In the genomic region with DNA sequence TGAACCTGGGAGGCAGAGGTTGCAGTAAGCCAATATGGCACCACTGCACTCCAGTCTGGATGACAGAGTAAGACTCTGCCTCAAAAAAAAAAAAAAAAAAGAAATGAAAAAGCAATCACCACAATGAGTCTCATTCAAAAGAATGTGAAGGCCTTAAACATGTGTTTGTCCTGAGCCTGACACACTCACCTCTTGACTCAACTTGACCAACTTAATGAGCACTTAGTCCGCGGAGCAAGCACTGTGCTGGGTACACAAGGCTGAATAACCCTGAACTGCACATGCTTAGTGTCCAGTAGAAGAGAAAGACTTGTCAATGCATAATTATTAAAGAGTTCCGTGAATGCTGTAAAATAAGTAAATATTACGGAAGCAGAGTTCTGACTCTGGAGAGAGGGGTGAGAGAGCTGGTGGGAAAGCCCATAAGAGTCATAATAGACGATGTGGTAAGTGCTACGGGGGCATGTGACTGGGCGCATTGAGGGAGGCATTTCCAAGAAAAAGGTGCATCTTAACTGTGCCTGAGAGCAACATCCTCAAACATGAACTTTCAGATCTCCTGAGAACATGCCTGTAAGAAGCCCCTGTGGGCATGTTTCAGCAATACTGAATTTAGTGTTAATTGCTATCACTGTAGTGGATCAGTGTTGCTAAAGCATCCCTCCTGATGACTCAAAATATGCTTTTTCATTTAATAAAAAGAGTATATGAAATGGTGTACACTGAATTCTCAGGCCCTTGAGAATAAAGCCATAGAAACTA, we compare ENCODE assay signal across 10 cellular contexts. TPM values are rescaled to one million over a fixed set of nuclear protein-coding genes. Genes with fewer than 3 reads are reported as not detected.
DNase-seq lines count a peak whose midpoint lies in the region; ATAC-seq and TF ChIP-seq lines count a peak whose summit lies in the region.
"Had no signal": no experiment of that assay in that cellular context is flagged by ENCODE, and none has a peak within 500 bp of the region (broad histone marks: within the 10 kb centered on the region; RNA-seq: fewer than 3 reads in every experiment).

No MANE protein-coding gene starts in this region.

- H3K4me1 Mint-ChIP-seq in activated CD8-positive, alpha-beta T cell treated with anti-CD3 and anti-CD28 coated beads for 36 hours (ENCODE audit: low read depth): peaks cover 41% of the 10 kb centered on the region
- H3K4me1 Mint-ChIP-seq in naive thymus-derived CD8-positive, alpha-beta T cell: peaks cover 0 to 20% (median 3%) of the 10 kb centered on the region in 4 donors

- peaks cover 1% of the 10 kb centered on the region for H3K27me3 Mint-ChIP-seq in activated CD8-positive, alpha-beta T cell treated with anti-CD3 and anti-CD28 coated beads for 36 hours
- H3K27me3 Mint-ChIP-seq in naive thymus-derived CD8-positive, alpha-beta T cell: no peaks in the 10 kb centered on the region

- ATAC-seq in GM19035 (IDR thresholded peaks at IDR 0.05; ENCODE audit: unreplicated experiment) (peak; percentile 44), HG02938 (IDR thresholded peaks at IDR 0.05; ENCODE audit: unreplicated experiment) (peak; percentile 41)
- peak; percentile 80 for ATAC-seq in activated CD8-positive, alpha-beta T cell treated with anti-CD3 and anti-CD28 coated beads for 36 hours
- no peak for ATAC-seq in naive thymus-derived CD8-positive, alpha-beta T cell

- DNase-seq in GM12864 (ENCODE audit: low read depth) (peak; percentile 61), NCI-H1436 (lab: John Stamatoyannopoulos, UW) (no peak), WERI-Rb-1 (no peak), A673 (ENCODE audit: low spot score) (no peak)
- DNase-seq in activated CD8-positive, alpha-beta T cell treated with anti-CD3 and anti-CD28 coated beads for 36 hours: peak; percentile 75
- no peak for DNase-seq in naive thymus-derived CD8-positive, alpha-beta T cell
- DNase-seq: H9, Right ventricle myocardium superior had no signal

- no peaks in the 10 kb centered on the region for H3K36me3 ChIP-seq in WERI-Rb-1
- no peaks in the 10 kb centered on the region for H3K36me3 ChIP-seq in A673 (ENCODE audit: insufficient read depth, low read length, poor library complexity, severe bottlenecking)

- intact Hi-C loops in activated CD8-positive, alpha-beta T cell treated with anti-CD3 and anti-CD28 coated beads for 36 hours (cut with micrococcal nuclease): loop anchor here (1.0 kb wide), 1 partner anchor 24 kb away; no protein-coding TSS in a partner anchor
- intact Hi-C loops in A673 (cut with micrococcal nuclease; ENCODE audit: unreplicated experiment): no loop called here

- H3K4me3 ChIP-seq in GM12864 (ENCODE audit: low read depth, low read length) (no peak overlapping the region), WERI-Rb-1 (ENCODE audit: low read depth, low read length) (no peak overlapping the region), A673 (ENCODE audit: low read depth, low read length, poor library complexity, severe bottlenecking) (no peak overlapping the region)

- H3K36me3 Mint-ChIP-seq in activated CD8-positive, alpha-beta T cell treated with anti-CD3 and anti-CD28 coated beads for 36 hours (ENCODE audit: low read depth): peaks cover 3% of the 10 kb centered on the region
- no peaks in the 10 kb centered on the region for H3K36me3 Mint-ChIP-seq in naive thymus-derived CD8-positive, alpha-beta T cell

- H3K27ac ChIP-seq in WERI-Rb-1: no peak overlapping the region
- H3K27ac ChIP-seq in A673 (ENCODE audit: low read depth, low read length, poor library complexity, severe bottlenecking): no peak overlapping the region

- no peaks in the 10 kb centered on the region for H3K9me3 ChIP-seq in WERI-Rb-1 (ENCODE audit: severe bottlenecking)
- H3K9me3 ChIP-seq in A673 (ENCODE audit: low read depth, low read length, poor library complexity, severe bottlenecking): no peaks in the 10 kb centered on the region

- H3K27me3 ChIP-seq in WERI-Rb-1 (ENCODE audit: insufficient read depth, low read depth, severe bottlenecking) (no peaks in the 10 kb centered on the region), A673 (replicated peaks; ENCODE audit: insufficient read depth, low read depth, low read length, poor library complexity) (no peaks in the 10 kb centered on the region)

- no TSS peak for BruUV-seq in A673 (replicated peaks; lab: Mats Ljungman, UMichigan)

- H3K4me3 Mint-ChIP-seq in activated CD8-positive, alpha-beta T cell treated with anti-CD3 and anti-CD28 coated beads for 36 hours: no peak overlapping the region
- H3K4me3 Mint-ChIP-seq in naive thymus-derived CD8-positive, alpha-beta T cell: no peak overlapping the region
- H3K4me3 Mint-ChIP-seq: H9 had no signal

- POLR2A ChIA-PET in activated CD8-positive, alpha-beta T cell treated with anti-CD3 and anti-CD28 coated beads for 36 hours (lab: Charles Lee): interaction anchor here (1.0 to 1.1 kb wide), 2 partner anchors 10 to 261 kb away, joined by 3 to 4 read pairs; no protein-coding TSS in a partner anchor
- POLR2A ChIA-PET in A673 (lab: Charles Lee; ENCODE audit: low non-redundant PET): no interaction called here
- POLR2A ChIA-PET in naive thymus-derived CD8-positive, alpha-beta T cell (lab: Charles Lee): no interaction called here

- no peaks in the 10 kb centered on the region for H3K9me3 Mint-ChIP-seq in activated CD8-positive, alpha-beta T cell treated with anti-CD3 and anti-CD28 coated beads for 36 hours
- no peaks in the 10 kb centered on the region for H3K9me3 Mint-ChIP-seq in naive thymus-derived CD8-positive, alpha-beta T cell

- TF ChIP-seq CTCF in GM12864 (IDR thresholded peaks at IDR 0.05; ENCODE audit: low read depth, low read length, missing control alignments) (no peak), WERI-Rb-1 (IDR thresholded peaks at IDR 0.05; ENCODE audit: low read depth, low read length) (no peak), A673 (conservative IDR thresholded peaks at IDR 0.05; ENCODE audit: low read depth, low read length) (no peak)
- no peak for TF ChIP-seq CTCF in activated CD8-positive, alpha-beta T cell treated with anti-CD3 and anti-CD28 coated beads for 36 hours (IDR thresholded peaks at IDR 0.05)

- H3K27ac Mint-ChIP-seq in activated CD8-positive, alpha-beta T cell treated with anti-CD3 and anti-CD28 coated beads for 36 hours: peak overlapping the region; percentile 70
- H3K27ac Mint-ChIP-seq in naive thymus-derived CD8-positive, alpha-beta T cell: peak overlapping the region in 2 of 10 donors; percentile 1 to 67
- H3K27ac Mint-ChIP-seq: H9 had no signal

- H3K4me1 ChIP-seq in A673 (ENCODE audit: insufficient read depth, low read length, poor library complexity, severe bottlenecking): no peaks in the 10 kb centered on the region

- CTCF ChIA-PET in activated CD8-positive, alpha-beta T cell treated with anti-CD3 and anti-CD28 coated beads for 36 hours (lab: Charles Lee): interaction anchor here (0.6 to 2.9 kb wide), 3 partner anchors 12 to 25 kb away, joined by 3 to 12 read pairs (median 6); no protein-coding TSS in a partner anchor
- CTCF ChIA-PET in A673 (lab: Charles Lee): no interaction called here

RNA-seq across cellular contexts. Expression of a gene that starts 27.2 kb away (rescaled TPM):
- total RNA-seq in activated CD8-positive, alpha-beta T cell treated with anti-CD3 and anti-CD28 coated beads for 36 hours: 10 to 100 TPM; 15.7 to 17.8 TPM
- 0.98 and 1.7 TPM in 2 replicates for total RNA-seq in A673 (2021)
- total RNA-seq in naive thymus-derived CD8-positive, alpha-beta T cell: 1 to 10 TPM; 3.6 to 3.7 TPM
- 1 to 10 TPM; 1.1 to 2.7 (median 1.5) TPM for polyA plus RNA-seq in naive thymus-derived CD8-positive, alpha-beta T cell

Comparison
In these comparisons a context has a peak if more than half of its experiments do, and no peak if none do; other contexts are left out.
1. DNase-seq: peak in GM12864 (single experiment) and activated CD8-positive, alpha-beta T cell treated with anti-CD3 and anti-CD28 coated beads for 36 hours (single experiment); none in NCI-H1436 (single experiment), WERI-Rb-1 (single experiment), A673 (single experiment) and naive thymus-derived CD8-positive, alpha-beta T cell (0 of 10).
2. ATAC-seq: peak in GM19035 (single experiment), HG02938 (single experiment) and activated CD8-positive, alpha-beta T cell treated with anti-CD3 and anti-CD28 coated beads for 36 hours (single experiment); none in naive thymus-derived CD8-positive, alpha-beta T cell (0 of 2).